In the genomic region with DNA sequence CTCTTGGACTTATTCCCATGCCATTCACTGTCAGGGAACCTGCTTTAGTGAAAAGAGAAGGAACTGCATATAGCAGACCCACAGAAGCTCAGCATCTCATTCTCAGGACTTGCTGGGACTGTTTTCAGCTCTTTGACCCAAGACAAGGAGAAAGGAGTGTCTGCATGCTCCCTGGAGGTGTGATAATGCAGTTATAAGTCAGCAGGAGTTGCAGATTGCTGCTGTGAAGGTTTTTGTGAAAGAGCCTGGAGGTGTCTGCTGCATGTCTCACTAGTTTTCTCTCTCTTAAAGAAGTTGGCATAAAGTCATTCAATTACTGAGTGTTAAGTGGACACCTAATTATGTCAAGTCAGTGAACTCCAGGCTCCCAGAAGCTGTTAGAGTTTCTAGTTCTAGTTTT, we compare ENCODE assay signal across 28 cellular contexts.
"Had no signal": no experiment of that assay in that cellular context is flagged by ENCODE, and none has a peak within 500 bp of the region (broad histone marks: within the 10 kb centered on the region; RNA-seq: fewer than 3 reads in every experiment).

No MANE protein-coding gene starts in this region.

- H3K27me3 Mint-ChIP-seq: dendritic cell treated with granulocyte-macrophage colony-stimulating factor and Interleukin-4, amounts not matched to agents 40 ng/mL and 50 ng/mL, for 4 days; effector memory CD8-positive, alpha-beta T cell had no signal

- H3K4me3 Mint-ChIP-seq: dendritic cell treated with granulocyte-macrophage colony-stimulating factor and Interleukin-4, amounts not matched to agents 40 ng/mL and 50 ng/mL, for 4 days; effector memory CD8-positive, alpha-beta T cell had no signal

- FAIRE-seq: colon, endometrium, endothelial cell of umbilical vein, frontal cortex had no signal

- H3K27me3 ChIP-seq: colonic mucosa, esophagus muscularis mucosa, esophagus squamous epithelium, foreskin keratinocyte, gastrocnemius medialis, gastroesophageal sphincter had no signal

- H3K9me3 ChIP-seq: colonic mucosa, esophagus muscularis mucosa, esophagus squamous epithelium, gastrocnemius medialis, gastroesophageal sphincter, heart left ventricle had no signal

- ATAC-seq: effector memory CD8-positive, alpha-beta T cell; esophagus mucosa; foreskin keratinocyte; gastrocnemius medialis; gastroesophageal sphincter; heart left ventricle; heart right ventricle had no signal

- DNase-seq: colonic mucosa; cortex of kidney; dermis blood vessel endothelial cell; dorsolateral prefrontal cortex; effector CD4-positive, alpha-beta T cell; effector CD8-positive, alpha-beta T cell; effector memory CD4-positive, alpha-beta T cell; effector memory CD8-positive, alpha-beta T cell; erythroblast; esophagus squamous epithelium; foreskin fibroblast; foreskin keratinocyte; foreskin melanocyte; gastrocnemius medialis; glutamatergic neuron; head of caudate nucleus; heart left ventricle; heart right ventricle had no signal

- H3K36me3 ChIP-seq: colonic mucosa, esophagus muscularis mucosa, esophagus squamous epithelium, gastrocnemius medialis, gastroesophageal sphincter, heart left ventricle, heart right ventricle had no signal

- H3K27ac Mint-ChIP-seq: dendritic cell treated with granulocyte-macrophage colony-stimulating factor and Interleukin-4, amounts not matched to agents 40 ng/mL and 50 ng/mL, for 4 days; effector memory CD8-positive, alpha-beta T cell had no signal

- H3K4me3 ChIP-seq: colonic mucosa, coronary artery, dorsolateral prefrontal cortex, esophagus muscularis mucosa, esophagus squamous epithelium, gastrocnemius medialis, gastroesophageal sphincter, heart left ventricle, heart right ventricle had no signal

- H3K4me1 ChIP-seq: colonic mucosa, esophagus muscularis mucosa, esophagus squamous epithelium, gastrocnemius medialis, gastroesophageal sphincter, heart left ventricle, heart right ventricle had no signal

- H3K27ac ChIP-seq: colonic mucosa, coronary artery, dorsolateral prefrontal cortex, epithelial cell of prostate, esophagus muscularis mucosa, esophagus squamous epithelium, foreskin keratinocyte, gastrocnemius medialis, gastroesophageal sphincter, heart left ventricle, heart right ventricle had no signal
